ENCODE assay signal across 1 cellular context in genomic region chr2:4693266-4693665, GRCh38.
TF ChIP-seq lines count a peak whose summit lies in the region.

No MANE protein-coding gene starts in this region.

TF ChIP-seq in HepG2, 621 proteins besides CTCF, POLR2A, EP300 and RAD21:
- TF ChIP-seq ZNF24 (IDR thresholded peaks at IDR 0.05) (no peak), CREB1 (IDR thresholded peaks at IDR 0.05) (peak; percentile 87), CREB1 (CRISPR knock-in tag; IDR thresholded peaks at IDR 0.05) (no peak)
TF ChIP-seq in HepG2: peak in this region for 1.
